In the genomic region with DNA sequence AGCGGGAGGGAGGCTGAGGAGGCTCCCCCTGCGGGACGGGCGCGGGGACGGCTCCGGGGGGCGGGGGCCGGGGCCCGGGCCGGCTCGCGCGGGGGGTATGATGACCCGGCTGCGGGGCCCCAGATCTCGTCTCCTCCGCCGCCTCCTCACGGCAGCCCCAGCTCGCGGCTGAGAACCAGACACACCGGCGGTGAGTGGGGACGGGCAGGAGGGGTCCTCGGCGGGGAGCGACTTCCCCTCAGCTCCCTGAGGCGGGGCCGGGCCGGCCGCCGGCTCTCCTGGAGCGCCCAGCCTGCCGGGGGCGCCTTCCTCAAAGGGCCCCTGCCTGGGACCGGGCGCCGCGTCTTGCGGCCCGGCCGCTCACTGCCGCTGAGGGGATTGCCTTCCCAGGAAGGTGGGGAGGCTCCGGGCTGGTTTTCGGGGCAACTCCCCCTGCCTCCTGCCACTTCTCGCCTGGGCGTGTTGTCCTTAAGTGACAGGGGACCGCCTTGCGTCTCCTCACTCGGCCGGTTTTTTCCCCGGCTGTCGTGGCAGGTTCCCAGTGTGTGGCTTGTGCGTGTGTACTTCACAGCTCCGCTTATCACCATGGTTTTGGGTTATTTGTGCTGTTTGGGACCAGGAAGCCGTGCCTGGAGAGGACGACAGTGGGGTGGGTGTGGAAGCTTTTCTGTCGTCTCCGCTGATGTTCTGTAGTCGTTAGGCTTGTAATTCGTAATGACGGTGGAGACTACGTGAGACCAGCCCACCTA, we compare ENCODE assay signal across 8 cellular contexts. TPM values are rescaled to one million over a fixed set of nuclear protein-coding genes. Genes with fewer than 3 reads are reported as not detected.
A peak's percentile ranks its signal among the peaks of the same experiment; 100 is the strongest.
DNase-seq lines count a peak whose midpoint lies in the region; ATAC-seq and TF ChIP-seq lines count a peak whose summit lies in the region.

No MANE protein-coding gene starts in this region.

- H3K27me3 Mint-ChIP-seq in progenitor cell of endocrine pancreas = no peaks in the 10 kb centered on the region

- H3K4me1 ChIP-seq in SJSA1 (replicated peaks) = peaks cover 25% of the 10 kb centered on the region

- H3K4me3 Mint-ChIP-seq in progenitor cell of endocrine pancreas (ENCODE audit: low read depth) = peak overlapping the region; percentile 86

- POLR2A ChIA-PET in AG04450 (lab: Yijun Ruan, JAX) = interaction anchor here (0.7 to 4.0 kb wide), 9 partner anchors 17 to 118 kb away, joined by 3 to 54 read pairs (median 4); partner anchors contain the start of genes AP4B1, DCLRE1B, OLFML3 and RSBN1

- H3K4me3 ChIP-seq in AG04450 (ENCODE audit: low read depth, low read length) (peak overlapping the region; percentile 98), SJSA1 (peak overlapping the region; percentile 92)

- TF ChIP-seq CTCF in AG04450 (IDR thresholded peaks at IDR 0.05; ENCODE audit: low read depth, low read length) (no peak), progenitor cell of endocrine pancreas (IDR thresholded peaks at IDR 0.05; ENCODE audit: unreplicated experiment) (peak; percentile 33)

- intact Hi-C loops in cardiac septum (cut with DNase I) = loop anchor here (1.0 to 5.0 kb wide), 2 partner anchors 25 to 118 kb away; partner anchors contain the start of genes DCLRE1B and RSBN1

- no peaks in the 10 kb centered on the region for H3K27me3 ChIP-seq in AG04450 (ENCODE audit: control insufficient read depth, insufficient read depth, low read length)
- H3K27me3 ChIP-seq in SJSA1 (replicated peaks) = no peaks in the 10 kb centered on the region

- CTCF ChIA-PET in AG04450 (lab: Charles Lee) = interaction anchor here (0.7 to 5.7 kb wide), 14 partner anchors 17 to 1214 kb away, joined by 3 to 31 read pairs (median 4); partner anchors contain the start of genes AP4B1 and DCLRE1B

- H3K36me3 ChIP-seq in SJSA1 = peaks cover 7% of the 10 kb centered on the region

- H3K9me3 ChIP-seq in AG04450 (ENCODE audit: control insufficient read depth, insufficient read depth, low read length) (no peaks in the 10 kb centered on the region; the same call in 1 of the 2 replicates), SJSA1 (replicated peaks) (no peaks in the 10 kb centered on the region)

- H3K27ac Mint-ChIP-seq in activated naive CD4-positive, alpha-beta T cell treated with anti-CD3 and anti-CD28 coated beads, Interleukin-2, amount 50 U/mL, for 72 hours = peak overlapping the region; percentile 99 to 100
- peak overlapping the region; percentile 93 for H3K27ac Mint-ChIP-seq in progenitor cell of endocrine pancreas

- H3K36me3 Mint-ChIP-seq in activated naive CD4-positive, alpha-beta T cell treated with anti-CD3 and anti-CD28 coated beads, Interleukin-2, amount 50 U/mL, for 72 hours = peaks cover 0 to 5% of the 10 kb centered on the region in 2 donors
- peaks cover 1% of the 10 kb centered on the region for H3K36me3 Mint-ChIP-seq in progenitor cell of endocrine pancreas (ENCODE audit: insufficient read depth)

- H3K4me1 Mint-ChIP-seq in progenitor cell of endocrine pancreas (ENCODE audit: low read depth) = peaks cover 52% of the 10 kb centered on the region

- H3K27ac ChIP-seq in AG04450 (ENCODE audit: low read depth, low read length) = peak overlapping the region; percentile 74
- peak overlapping the region; percentile 79 for H3K27ac ChIP-seq in SJSA1

- peak; percentile 15 for ATAC-seq in GM18858 (IDR thresholded peaks at IDR 0.05; ENCODE audit: unreplicated experiment)
- peak; percentile 28 for ATAC-seq in HG03066 (IDR thresholded peaks at IDR 0.05; ENCODE audit: low read depth, unreplicated experiment)
- peak; percentile 47 to 52 for ATAC-seq in activated naive CD4-positive, alpha-beta T cell treated with anti-CD3 and anti-CD28 coated beads, Interleukin-2, amount 50 U/mL, for 72 hours

- DNase-seq in AG04450 (ENCODE audit: low read depth, low spot score) (no peak), SJSA1 (ENCODE audit: low read depth in 1 of 2, low spot score in 2 of 2) (peak; percentile 49 to 56), cardiac septum (ENCODE audit: low spot score) (peak; percentile 76), progenitor cell of endocrine pancreas (ENCODE audit: low spot score, unreplicated experiment) (peak; percentile 46), OCI-M2 (lab: John Stamatoyannopoulos, UW; ENCODE audit: unreplicated experiment) (no peak)
- DNase-seq in activated naive CD4-positive, alpha-beta T cell treated with anti-CD3 and anti-CD28 coated beads, Interleukin-2, amount 50 U/mL, for 72 hours (ENCODE audit: low spot score in 2 of 2) = peak; percentile 64 to 87

- no peaks in the 10 kb centered on the region for H3K9me3 Mint-ChIP-seq in activated naive CD4-positive, alpha-beta T cell treated with anti-CD3 and anti-CD28 coated beads, Interleukin-2, amount 50 U/mL, for 72 hours
- no peaks in the 10 kb centered on the region for H3K9me3 Mint-ChIP-seq in progenitor cell of endocrine pancreas (ENCODE audit: low read depth)

RNA-seq across cellular contexts. Expression of gene HIPK1, which starts 0.8 kb away (rescaled TPM):
- 28.4 and 31.3 TPM in 2 replicates for polyA plus RNA-seq in AG04450 (2011; rRNA removed)
- 119 and 124 TPM in 2 replicates for polyA minus RNA-seq in AG04450 (2011; rRNA and poly(A)+ RNA removed)
- 28.4 and 42.0 TPM in 2 replicates for total RNA-seq in SJSA1 (2014; rRNA removed; shearing (Covaris generic))
- 10 to 100 TPM; 43.7 to 75.8 TPM for total RNA-seq in activated naive CD4-positive, alpha-beta T cell treated with anti-CD3 and anti-CD28 coated beads, Interleukin-2, amount 50 U/mL, for 72 hours
- total RNA-seq in cardiac septum (63.5 TPM), progenitor cell of endocrine pancreas (52.4 and 54.2 TPM in 2 replicates)

RNA-seq across cellular contexts. Expression of gene DCLRE1B, which starts 24.8 kb away (rescaled TPM):
- 2.7 and 3.2 TPM in 2 replicates for polyA plus RNA-seq in AG04450 (2011; rRNA removed)
- 3.2 and 4.7 TPM in 2 replicates for polyA minus RNA-seq in AG04450 (2011; rRNA and poly(A)+ RNA removed)
- 8.5 and 14.8 TPM in 2 replicates for total RNA-seq in SJSA1 (2014; rRNA removed; shearing (Covaris generic))
- total RNA-seq in activated naive CD4-positive, alpha-beta T cell treated with anti-CD3 and anti-CD28 coated beads, Interleukin-2, amount 50 U/mL, for 72 hours = 10 to 100 TPM; 15.9 to 21.8 TPM
- total RNA-seq in cardiac septum (2.1 TPM), progenitor cell of endocrine pancreas (9.9 and 10.2 TPM in 2 replicates)

RNA-seq across cellular contexts. Expression of gene AP4B1, which starts 25.3 kb away (rescaled TPM):
- polyA plus RNA-seq in AG04450 (2011; rRNA removed) = 13.6 and 16.5 TPM in 2 replicates
- polyA minus RNA-seq in AG04450 (2011; rRNA and poly(A)+ RNA removed) = 17.0 and 17.1 TPM in 2 replicates
- total RNA-seq in SJSA1 (2014; rRNA removed; shearing (Covaris generic)) = 17.3 and 23.4 TPM in 2 replicates
- 10 to 100 TPM; 58.9 to 71.6 TPM for total RNA-seq in activated naive CD4-positive, alpha-beta T cell treated with anti-CD3 and anti-CD28 coated beads, Interleukin-2, amount 50 U/mL, for 72 hours
- total RNA-seq in cardiac septum (12.6 TPM), progenitor cell of endocrine pancreas (20.2 and 23.4 TPM in 2 replicates)

RNA-seq across cellular contexts. Expression of gene BCL2L15, which starts 42.5 kb away (rescaled TPM):
- 0.11 and 0.12 TPM in 2 replicates for polyA plus RNA-seq in AG04450 (2011; rRNA removed)
- 0.04 and 0.05 TPM in 2 replicates for polyA minus RNA-seq in AG04450 (2011; rRNA and poly(A)+ RNA removed)
- 0.03 and 0.13 TPM in 2 replicates for total RNA-seq in SJSA1 (2014; rRNA removed; shearing (Covaris generic))
- total RNA-seq in activated naive CD4-positive, alpha-beta T cell treated with anti-CD3 and anti-CD28 coated beads, Interleukin-2, amount 50 U/mL, for 72 hours = 1 to 10 TPM; 1.1 to 1.3 TPM
- total RNA-seq in cardiac septum (not detected), progenitor cell of endocrine pancreas (0.16 and 0.67 TPM in 2 replicates)

RNA-seq across cellular contexts. Expression of gene OLFML3, which starts 49.4 kb away (rescaled TPM):
- polyA plus RNA-seq in AG04450 (2011; rRNA removed) = 90.3 and 105 TPM in 2 replicates
- polyA minus RNA-seq in AG04450 (2011; rRNA and poly(A)+ RNA removed) = 35.2 and 43.1 TPM in 2 replicates
- 55.2 and 58.2 TPM in 2 replicates for total RNA-seq in SJSA1 (2014; rRNA removed; shearing (Covaris generic))
- total RNA-seq in activated naive CD4-positive, alpha-beta T cell treated with anti-CD3 and anti-CD28 coated beads, Interleukin-2, amount 50 U/mL, for 72 hours = under 1 TPM; 0.33 to 0.64 TPM
- total RNA-seq in cardiac septum = 8.2 TPM
- 12.9 and 14.7 TPM in 2 replicates for total RNA-seq in progenitor cell of endocrine pancreas

Comparison
In these comparisons a context has a peak if more than half of its experiments do, and no peak if none do; other contexts are left out.
1. DNase-seq: peak in SJSA1 (2 of 2), activated naive CD4-positive, alpha-beta T cell treated with anti-CD3 and anti-CD28 coated beads, Interleukin-2, amount 50 U/mL, for 72 hours (2 of 2), cardiac septum (single experiment) and progenitor cell of endocrine pancreas (single experiment); none in AG04450 (single experiment) and OCI-M2 (single experiment).
2. Peak in every context shown above with its lines, with median percentiles within 50 percentile points of each other: ATAC-seq.